In genomic region chr5:107241841-107242240, GRCh38 we compare ENCODE assay signal across 21 cellular contexts.
DNase-seq lines count a peak whose midpoint lies in the region; ATAC-seq, FAIRE-seq and TF ChIP-seq lines count a peak whose summit lies in the region.
"Had no signal": no experiment of that assay in that cellular context is flagged by ENCODE, and none has a peak within 500 bp of the region (broad histone marks: within the 10 kb centered on the region; RNA-seq: fewer than 3 reads in every experiment).

No MANE protein-coding gene starts in this region.

- H3F3A ChIP-seq in neural progenitor cell (ENCODE audit: low read depth) (no peaks in the 10 kb centered on the region), MM.1S (ENCODE audit: insufficient read depth, low read length) (no peaks in the 10 kb centered on the region)

- no peaks in the 10 kb centered on the region for H3K36me3 ChIP-seq in bronchial epithelial cell (ENCODE audit: control insufficient read depth, insufficient read depth, low read length)
- H3K36me3 ChIP-seq in neural progenitor cell, result no peaks in the 10 kb centered on the region
- H3K36me3 ChIP-seq in MM.1S (replicated peaks; ENCODE audit: insufficient read depth, low read length), result no peaks in the 10 kb centered on the region
- H3K36me3 ChIP-seq: BLaER1 treated with 17β-estradiol and CSF1 and Interleukin-3, amounts not matched to agents 10 nM and 100 nM had no signal

- H3K4me3 ChIP-seq in bronchial epithelial cell (ENCODE audit: low read depth, low read length), result no peak overlapping the region
- H3K4me3 ChIP-seq in neural progenitor cell, result no peak overlapping the region
- no peak overlapping the region for H3K4me3 ChIP-seq in MM.1S (ENCODE audit: low read length)
- H3K4me3 ChIP-seq: A549; BLaER1 treated with 17β-estradiol and CSF1 and Interleukin-3, amounts not matched to agents 10 nM and 100 nM had no signal

- no peaks in the 10 kb centered on the region for H3K27me3 Mint-ChIP-seq in neural progenitor cell (ENCODE audit: insufficient read depth, low read depth)
- peaks cover 0 to 15% (median 1%) of the 10 kb centered on the region in 5 donors for H3K27me3 Mint-ChIP-seq in naive thymus-derived CD8-positive, alpha-beta T cell
- H3K27me3 Mint-ChIP-seq: B cell had no signal

- H3K4me1 Mint-ChIP-seq in neural progenitor cell, result no peaks in the 10 kb centered on the region
- H3K4me1 Mint-ChIP-seq in naive thymus-derived CD8-positive, alpha-beta T cell, result no peaks in the 10 kb centered on the region
- H3K4me1 Mint-ChIP-seq: B cell had no signal

- ATAC-seq in naive thymus-derived CD8-positive, alpha-beta T cell, result no peak
- ATAC-seq: A549; CD8-positive, alpha-beta T cell had no signal

- peak overlapping the region; percentile 2 for H3K27ac ChIP-seq in epithelial cell of prostate
- H3K27ac ChIP-seq in neural progenitor cell, result no peak overlapping the region
- no peak overlapping the region for H3K27ac ChIP-seq in MM.1S (ENCODE audit: low read length)
- H3K27ac ChIP-seq: 22Rv1; A549; BLaER1 treated with 17β-estradiol and CSF1 and Interleukin-3, amounts not matched to agents 10 nM and 100 nM; C4-2B had no signal

- peak overlapping the region; percentile 19 for H3K4me2 ChIP-seq in neural progenitor cell
- H3K4me2 ChIP-seq in MM.1S (ENCODE audit: low read depth, low read length), result no peak overlapping the region
- H3K4me2 ChIP-seq: A549; BLaER1 treated with 17β-estradiol and CSF1 and Interleukin-3, amounts not matched to agents 10 nM and 100 nM had no signal

- POLR2A ChIA-PET in naive thymus-derived CD8-positive, alpha-beta T cell (lab: Charles Lee), result no interaction called here

- H3K36me3 Mint-ChIP-seq in neural progenitor cell, result no peaks in the 10 kb centered on the region
- no peaks in the 10 kb centered on the region for H3K36me3 Mint-ChIP-seq in naive thymus-derived CD8-positive, alpha-beta T cell
- H3K36me3 Mint-ChIP-seq: CD8-positive, alpha-beta T cell had no signal

- no peak overlapping the region for H3K27ac Mint-ChIP-seq in neural progenitor cell
- H3K27ac Mint-ChIP-seq in naive thymus-derived CD8-positive, alpha-beta T cell, result no peak overlapping the region
- H3K27ac Mint-ChIP-seq: B cell; CD4-positive, alpha-beta T cell; CD8-positive, alpha-beta T cell had no signal

- no peaks in the 10 kb centered on the region for H3K9me2 ChIP-seq in MM.1S (replicated peaks; ENCODE audit: insufficient read depth, low read length)

- H3K27me3 ChIP-seq in bronchial epithelial cell (ENCODE audit: control insufficient read depth, insufficient read depth, low read length) (no peaks in the 10 kb centered on the region), neural progenitor cell (no peaks in the 10 kb centered on the region), MM.1S (replicated peaks; ENCODE audit: insufficient read depth, low read length) (no peaks in the 10 kb centered on the region)
- H3K27me3 ChIP-seq: BLaER1 treated with 17β-estradiol and CSF1 and Interleukin-3, amounts not matched to agents 10 nM and 100 nM had no signal

- no peaks in the 10 kb centered on the region for H3K9me3 Mint-ChIP-seq in neural progenitor cell
- peaks cover 0 to 33% (median 0%) of the 10 kb centered on the region in 9 donors for H3K9me3 Mint-ChIP-seq in naive thymus-derived CD8-positive, alpha-beta T cell
- H3K9me3 Mint-ChIP-seq: CD4-positive, alpha-beta T cell; CD8-positive, alpha-beta T cell had no signal

- DNase-seq in D721Med (ENCODE audit: insufficient read length, low spot score), result no peak
- DNase-seq in bronchial epithelial cell (ENCODE audit: low read depth), result peak; percentile 25
- DNase-seq in epithelial cell of prostate (ENCODE audit: low read depth, low spot score), result no peak
- no peak for DNase-seq in neural progenitor cell (ENCODE audit: low spot score)
- no peak for DNase-seq in MM.1S
- no peak for DNase-seq in Kasumi-1 (lab: John Stamatoyannopoulos, UW)
- no peak for DNase-seq in naive thymus-derived CD8-positive, alpha-beta T cell
- DNase-seq: AML-193; CD4-positive, alpha-beta T cell; CD8-positive, alpha-beta T cell; COR-L47; DMS79 treated with DMSO at 0.1 percent for 48 hours; GF-D8 had no signal

- FAIRE-seq in D721Med (lab: Jason Lieb, UNC) (peak; percentile 6), bronchial epithelial cell (lab: Jason Lieb, UNC) (no peak)
- FAIRE-seq: A549, G401.6, GM12891, GM19239 had no signal

- no peak overlapping the region for H2AFZ ChIP-seq in neural progenitor cell (replicated peaks)
- no peak overlapping the region for H2AFZ ChIP-seq in MM.1S (ENCODE audit: low read length)

- H3K4me1 ChIP-seq in neural progenitor cell (peaks cover 14% of the 10 kb centered on the region), MM.1S (ENCODE audit: low read length) (no peaks in the 10 kb centered on the region)
- H3K4me1 ChIP-seq: A549; BLaER1 treated with 17β-estradiol and CSF1 and Interleukin-3, amounts not matched to agents 10 nM and 100 nM had no signal

- H3K4me3 Mint-ChIP-seq in neural progenitor cell, result no peak overlapping the region
- H3K4me3 Mint-ChIP-seq in naive thymus-derived CD8-positive, alpha-beta T cell, result no peak overlapping the region
- H3K4me3 Mint-ChIP-seq: B cell; CD4-positive, alpha-beta T cell; CD8-positive, alpha-beta T cell had no signal

- no peaks in the 10 kb centered on the region for H3K79me2 ChIP-seq in neural progenitor cell (ENCODE audit: low read depth)
- no peaks in the 10 kb centered on the region for H3K79me2 ChIP-seq in MM.1S (ENCODE audit: low read length)

- TF ChIP-seq CTCF in D721Med (IDR thresholded peaks at IDR 0.05; ENCODE audit: insufficient read depth, missing control alignments) (no peak), bronchial epithelial cell (IDR thresholded peaks at IDR 0.05; ENCODE audit: insufficient read depth, low read length, severe bottlenecking) (no peak), neural progenitor cell (IDR thresholded peaks at IDR 0.05) (no peak), MM.1S (IDR thresholded peaks at IDR 0.05; ENCODE audit: low read length) (no peak)

- H3K9ac ChIP-seq in neural progenitor cell (no peak overlapping the region), MM.1S (ENCODE audit: low read length) (no peak overlapping the region)
- H3K9ac ChIP-seq: BLaER1 treated with 17β-estradiol and CSF1 and Interleukin-3, amounts not matched to agents 10 nM and 100 nM had no signal

- no peaks in the 10 kb centered on the region for H3K9me3 ChIP-seq in neural progenitor cell (ENCODE audit: low read depth)
- no peaks in the 10 kb centered on the region for H3K9me3 ChIP-seq in MM.1S (replicated peaks; ENCODE audit: insufficient read depth, low read length)
- H3K9me3 ChIP-seq: A549; BLaER1 treated with 17β-estradiol and CSF1 and Interleukin-3, amounts not matched to agents 10 nM and 100 nM had no signal

- H4K20me1 ChIP-seq in neural progenitor cell (ENCODE audit: low read depth), result no peaks in the 10 kb centered on the region
- H4K20me1 ChIP-seq in MM.1S (ENCODE audit: insufficient read depth, low read length), result no peaks in the 10 kb centered on the region
- H4K20me1 ChIP-seq: BLaER1 treated with 17β-estradiol and CSF1 and Interleukin-3, amounts not matched to agents 10 nM and 100 nM had no signal
